ENCODE assay signal across 3 cellular contexts in the genomic region with DNA sequence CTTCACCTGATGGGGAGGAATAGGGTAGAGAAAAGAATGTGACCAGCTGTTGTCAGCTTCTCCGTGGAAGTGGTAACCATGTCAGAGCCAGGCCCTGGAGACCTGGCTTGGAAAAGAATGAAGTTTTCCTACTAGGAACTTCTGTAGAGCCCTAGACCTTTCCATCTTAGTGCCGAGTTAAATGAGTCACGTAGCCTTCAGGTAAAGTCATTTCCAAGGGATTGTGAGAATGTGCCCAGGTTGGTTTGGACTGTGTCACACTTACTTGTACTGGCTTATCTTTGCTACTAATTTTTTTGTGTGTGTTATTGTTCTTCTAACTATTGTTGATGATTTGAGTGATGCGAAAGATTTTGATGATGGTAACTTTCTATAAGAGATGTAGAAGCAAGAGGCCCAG. TPM values are rescaled to one million over a fixed set of nuclear protein-coding genes. Genes with fewer than 3 reads are reported as not detected.
"Had no signal": no experiment of that assay in that cellular context is flagged by ENCODE, and none has a peak within 500 bp of the region (broad histone marks: within the 10 kb centered on the region; RNA-seq: fewer than 3 reads in every experiment).

No MANE protein-coding gene starts in this region.

RNA-seq across cellular contexts. Expression of gene FAM72C, which starts 42.3 kb away (rescaled TPM):
- total RNA-seq: temporal lobe, thoracic aorta, upper lobe of right lung had no signal
